In the genomic region with DNA sequence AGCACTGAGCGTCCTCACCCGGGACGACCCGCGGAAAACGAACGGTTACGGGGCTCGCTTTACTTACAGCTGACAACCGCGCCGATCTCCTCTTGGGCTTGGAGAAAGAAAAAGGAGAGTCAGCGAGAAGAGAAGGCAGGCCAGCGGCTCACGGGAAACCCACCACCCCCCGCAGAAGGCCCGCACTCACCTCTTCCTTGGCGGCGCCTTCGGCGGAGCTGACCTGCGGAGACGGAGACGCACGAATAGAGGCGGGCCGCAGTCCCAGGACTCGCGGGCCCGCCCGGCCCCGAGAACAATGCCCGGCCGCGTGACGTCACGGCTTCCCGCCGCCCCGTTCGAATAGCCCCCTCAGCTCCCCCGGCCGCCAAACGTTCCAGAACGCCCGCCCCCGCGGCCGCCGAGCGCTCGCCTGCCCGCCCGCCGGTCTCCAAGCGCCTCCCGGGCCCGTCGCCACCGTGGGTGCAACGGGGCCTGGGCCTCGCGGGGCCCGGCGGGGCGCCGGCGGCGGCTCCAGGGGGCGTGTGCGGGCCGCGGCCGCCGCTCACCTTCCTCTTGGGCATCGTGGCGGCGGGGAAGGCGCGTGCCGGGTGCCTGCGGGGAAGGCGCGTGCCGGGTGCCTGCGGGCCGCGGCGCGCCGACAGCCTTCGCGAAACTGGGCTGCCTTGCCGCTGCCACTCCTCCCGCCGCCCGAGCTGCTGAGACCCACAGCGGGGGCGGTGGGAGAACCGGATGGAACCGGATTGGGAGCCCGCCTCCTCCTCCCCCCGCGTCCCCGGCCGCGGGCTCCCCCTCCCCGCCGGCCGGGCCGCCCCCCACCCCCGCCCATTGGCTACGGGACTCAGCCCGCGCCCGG, we compare ENCODE assay signal across 8 cellular contexts. TPM values are rescaled to one million over a fixed set of nuclear protein-coding genes. Genes with fewer than 3 reads are reported as not detected.
DNase-seq lines count a peak whose midpoint lies in the region; ATAC-seq lines count a peak whose summit lies in the region.

A gene with protein sequence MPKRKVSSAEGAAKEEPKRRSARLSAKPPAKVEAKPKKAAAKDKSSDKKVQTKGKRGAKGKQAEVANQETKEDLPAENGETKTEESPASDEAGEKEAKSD (minus strand): TSS at position 734 of the 856 bp plus-strand sequence. CDS start 171 bp downstream, at position 563.

- H3K4me1 Mint-ChIP-seq in effector memory CD8-positive, alpha-beta T cell (ENCODE audit: low read depth in 2 of 2) = peaks cover 29% of the 10 kb centered on the region in 2 donors

- H3K27me3 Mint-ChIP-seq in effector memory CD8-positive, alpha-beta T cell = peaks cover 0 to 6% of the 10 kb centered on the region in 2 donors

- DNase-seq in CMK (ENCODE audit: low read depth) (peak; percentile 86), HT1080 (ENCODE audit: low read depth) (peak; percentile 64), NOMO-1 (lab: John Stamatoyannopoulos, UW; ENCODE audit: unreplicated experiment in 2 of 2) (peak; percentile 77 to 91), mesenteric fat pad (ENCODE audit: low spot score) (peak; percentile 94)
- DNase-seq in effector memory CD8-positive, alpha-beta T cell = peak; percentile 82 to 86 (median 85)
- peak; percentile 78 for DNase-seq in stimulated activated CD8-positive, alpha-beta memory T cell treated with anti-CD3 and anti-CD28 coated beads, Interleukin-15, amount 100 ng/mL, for 24 hours (ENCODE audit: low read depth)

- H3K9me3 Mint-ChIP-seq in effector memory CD8-positive, alpha-beta T cell = no peaks in the 10 kb centered on the region

- H3K36me3 Mint-ChIP-seq in effector memory CD8-positive, alpha-beta T cell (ENCODE audit: insufficient read depth) = peaks cover 55% of the 10 kb centered on the region

- POLR2A ChIA-PET in activated CD8-positive, alpha-beta memory T cell treated with anti-CD3 and anti-CD28 coated beads for 36 hours (lab: Charles Lee) = interaction anchor here (0.6 to 3.8 kb wide), 6 partner anchors 22 to 165 kb away, joined by 3 to 43 read pairs (median 5); partner anchors contain the start of genes BRWD1 and PSMG1

- CTCF ChIA-PET in activated CD8-positive, alpha-beta memory T cell treated with anti-CD3 and anti-CD28 coated beads for 36 hours (lab: Charles Lee) = interaction anchor here (1.0 to 1.9 kb wide), 3 partner anchors 11 to 34 kb away, joined by 3 to 5 read pairs (median 3); no protein-coding TSS in a partner anchor

- H3K27ac Mint-ChIP-seq in effector memory CD8-positive, alpha-beta T cell = peak within 1 kb of the TSS; percentile 93 to 97

- H3K4me3 Mint-ChIP-seq in effector memory CD8-positive, alpha-beta T cell = peak within 1 kb of the TSS; percentile 89 to 91

- ATAC-seq in GM21360 (IDR thresholded peaks at IDR 0.05; ENCODE audit: unreplicated experiment) = peak; percentile 43
- ATAC-seq in effector memory CD8-positive, alpha-beta T cell (replicated peaks) = peak; percentile 68

RNA-seq across cellular contexts. Expression of the gene that starts here (rescaled TPM):
- total RNA-seq in HT1080 (2014; rRNA removed; shearing (Covaris generic)) = 152 and 165 TPM in 2 replicates
- polyA plus RNA-seq in HT1080 (2015; cell fraction: cytosol; rRNA removed) = 173 and 194 TPM in 2 replicates
- 133 and 151 TPM in 2 replicates for polyA plus RNA-seq in HT1080 (2015; cell fraction: nucleus; rRNA removed)
- total RNA-seq in activated CD8-positive, alpha-beta memory T cell treated with anti-CD3 and anti-CD28 coated beads for 36 hours = 100 to 1,000 TPM; 408 to 412 TPM
- total RNA-seq in mesenteric fat pad = 88.1 TPM

Comparison
In these comparisons a context has a peak if more than half of its experiments do, and no peak if none do; other contexts are left out.
1. Peak in every context shown above with its lines: DNase-seq and ATAC-seq.